Comparison of ENCODE assay signal across 16 cellular contexts in genomic region chr5:127906562-127907204, GRCh38.
DNase-seq lines count a peak whose midpoint lies in the region; ATAC-seq and TF ChIP-seq lines count a peak whose summit lies in the region.
"Had no signal": no experiment of that assay in that cellular context is flagged by ENCODE, and none has a peak within 500 bp of the region (broad histone marks: within the 10 kb centered on the region; RNA-seq: fewer than 3 reads in every experiment).

No MANE protein-coding gene starts in this region.

- H4K20me1 ChIP-seq in hepatocyte (ENCODE audit: insufficient read depth, poor library complexity, severe bottlenecking), result no peaks in the 10 kb centered on the region

- H3K36me3 ChIP-seq in ascending aorta, result no peaks in the 10 kb centered on the region
- no peaks in the 10 kb centered on the region for H3K36me3 ChIP-seq in hepatocyte (replicated peaks; ENCODE audit: insufficient read depth, low read depth)
- H3K36me3 ChIP-seq: heart right ventricle, neutrophil, uterus had no signal

- no peaks in the 10 kb centered on the region for H3K36me3 Mint-ChIP-seq in nephron progenitor cell (ENCODE audit: low read depth)

- no peaks in the 10 kb centered on the region for H3K9me3 Mint-ChIP-seq in nephron progenitor cell

- no peak overlapping the region for H2AFZ ChIP-seq in hepatocyte

- no peak overlapping the region for H3K4me3 ChIP-seq in ascending aorta
- H3K4me3 ChIP-seq in hepatocyte, result no peak overlapping the region
- H3K4me3 ChIP-seq: heart right ventricle, uterus had no signal

- H3K9me2 ChIP-seq in hepatocyte (replicated peaks; ENCODE audit: insufficient read depth), result no peaks in the 10 kb centered on the region

- H3K4me1 Mint-ChIP-seq in nephron progenitor cell, result no peaks in the 10 kb centered on the region

- TF ChIP-seq CTCF in ascending aorta (IDR thresholded peaks at IDR 0.05), result no peak
- TF ChIP-seq CTCF in hepatocyte (IDR thresholded peaks at IDR 0.05; ENCODE audit: poor library complexity), result no peak
- no peak for TF ChIP-seq CTCF in nephron progenitor cell (IDR thresholded peaks at IDR 0.05)

- no peaks in the 10 kb centered on the region for H3K79me2 ChIP-seq in hepatocyte

- H3K4me1 ChIP-seq in ascending aorta (no peaks in the 10 kb centered on the region), hepatocyte (ENCODE audit: insufficient read depth) (no peaks in the 10 kb centered on the region)
- H3K4me1 ChIP-seq: uterus had no signal

- DNase-seq in RPMI8226, result no peak
- no peak for DNase-seq in ascending aorta (ENCODE audit: low spot score in 2 of 2)
- DNase-seq in hepatocyte (ENCODE audit: low spot score), result no peak
- DNase-seq in nephron progenitor cell, result no peak
- DNase-seq: activated effector memory CD4-positive, alpha-beta T cell treated with anti-CD3 and anti-CD28 coated beads, Interleukin-2, amount 50 U/mL, for 16 hours; Caco-2; heart right ventricle; KBM-7; NCI-H187; NCI-H2227 treated with DMSO at 0.1 percent for 48 hours; uterus had no signal

- H3K4me3 Mint-ChIP-seq in nephron progenitor cell, result no peak overlapping the region

- H3K27me3 ChIP-seq in ascending aorta, result no peaks in the 10 kb centered on the region
- no peaks in the 10 kb centered on the region for H3K27me3 ChIP-seq in hepatocyte
- H3K27me3 ChIP-seq: heart right ventricle, neutrophil, uterus had no signal

- no peak overlapping the region for H3K27ac ChIP-seq in ascending aorta
- H3K27ac ChIP-seq in hepatocyte, result no peak overlapping the region
- H3K27ac ChIP-seq: heart right ventricle, neutrophil, uterus had no signal

- ATAC-seq in GM18502 (IDR thresholded peaks at IDR 0.05; ENCODE audit: poor library complexity, unreplicated experiment) (peak; percentile 47), GM19351 (IDR thresholded peaks at IDR 0.05; ENCODE audit: unreplicated experiment) (peak; percentile 37), HG02571 (IDR thresholded peaks at IDR 0.05; ENCODE audit: unreplicated experiment) (peak; percentile 49), HG03354 (IDR thresholded peaks at IDR 0.05; ENCODE audit: poor library complexity, severe bottlenecking, unreplicated experiment) (peak; percentile 51)
- ATAC-seq: heart right ventricle had no signal

- H3K27me3 Mint-ChIP-seq in nephron progenitor cell (ENCODE audit: low read depth, poor library complexity), result no peaks in the 10 kb centered on the region

- no peak overlapping the region for H3K4me2 ChIP-seq in hepatocyte

- WGBS in hepatocyte (ENCODE audit: low lambda C conversion rate, missing lambda C conversion rate), result 98% methylated on average over 2 of the region's 2 CpGs

- H3K9me3 ChIP-seq in ascending aorta (no peaks in the 10 kb centered on the region), hepatocyte (ENCODE audit: low read depth) (no peaks in the 10 kb centered on the region)
- H3K9me3 ChIP-seq: Caco-2, heart right ventricle, neutrophil, uterus had no signal

- intact Hi-C loops in ascending aorta (cut with DNase I), result no loop called here

- H3K27ac Mint-ChIP-seq in nephron progenitor cell, result no peak overlapping the region
